12 cellular contexts compared by ENCODE assay signal in the genomic region with DNA sequence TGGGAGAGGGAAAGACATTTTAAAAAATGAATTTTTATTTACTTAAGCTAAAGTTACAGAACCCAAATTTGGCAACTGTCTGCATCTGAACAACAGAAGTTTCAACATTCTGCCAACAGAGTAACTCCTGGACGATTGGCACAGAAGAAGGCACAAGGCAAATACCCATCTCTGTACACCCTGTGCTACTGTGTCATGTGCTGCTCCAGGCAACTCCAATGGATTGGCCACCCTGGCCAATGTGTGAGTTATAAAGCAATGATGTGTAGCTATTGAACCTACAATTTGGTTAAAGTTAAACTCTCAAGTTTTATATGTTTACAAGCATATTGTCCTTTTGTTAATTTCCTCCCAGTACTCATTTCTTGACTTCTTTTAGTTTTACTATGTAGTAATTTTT. TPM values are rescaled to one million over a fixed set of nuclear protein-coding genes. Genes with fewer than 3 reads are reported as not detected.
DNase-seq lines count a peak whose midpoint lies in the region; ATAC-seq, FAIRE-seq and TF ChIP-seq lines count a peak whose summit lies in the region.
"Had no signal": no experiment of that assay in that cellular context is flagged by ENCODE, and none has a peak within 500 bp of the region (broad histone marks: within the 10 kb centered on the region; RNA-seq: fewer than 3 reads in every experiment).

No MANE protein-coding gene starts in this region.

- no peak overlapping the region for H2BK120ac ChIP-seq in mesenchymal stem cell (ENCODE audit: low read depth, low read length)

- no peak overlapping the region for H3K27ac Mint-ChIP-seq in natural killer cell treated with Interleukin-12 subunit alpha and Interleukin-12 subunit beta and Interleukin-15 and Interleukin-18, amount 100 ng/mL, for 72 hours
- H3K27ac Mint-ChIP-seq in T-cell: no peak overlapping the region
- H3K27ac Mint-ChIP-seq: activated CD4-positive, alpha-beta T cell treated with anti-CD3 and anti-CD28 coated beads for 36 hours; activated T-helper 2 cell treated with anti-CD3 and anti-CD28 coated beads, Interferon-gamma antibody, Interleukin-2, Interleukin-4, amounts not matched to agents 10 μg/mL and 5 μg/mL and 100 μg/mL, durations not matched to agents 14 hours and 24 hours and 36 hours had no signal

- H4K8ac ChIP-seq in mesenchymal stem cell (ENCODE audit: low read length): peak overlapping the region; percentile 90

- peak overlapping the region in 1 of 2 experiments; percentile 60 for H3K4ac ChIP-seq in mesenchymal stem cell (ENCODE audit: low read depth in 1 of 2, low read length in 2 of 2)

- H3K27me3 Mint-ChIP-seq in natural killer cell treated with Interleukin-12 subunit alpha and Interleukin-12 subunit beta and Interleukin-15 and Interleukin-18, amount 100 ng/mL, for 72 hours: peaks cover 4 to 23% of the 10 kb centered on the region in 2 donors
- H3K27me3 Mint-ChIP-seq in T-cell: peaks cover 14 to 27% of the 10 kb centered on the region in 2 donors

- peaks cover 3% of the 10 kb centered on the region for H3K79me1 ChIP-seq in mesenchymal stem cell (replicated peaks; ENCODE audit: low read length, poor library complexity, severe bottlenecking)

- H3K79me2 ChIP-seq in endothelial cell of umbilical vein (ENCODE audit: control insufficient read depth, insufficient read depth, low read length): peaks cover 93% of the 10 kb centered on the region

- H3K36me3 Mint-ChIP-seq in natural killer cell treated with Interleukin-12 subunit alpha and Interleukin-12 subunit beta and Interleukin-15 and Interleukin-18, amount 100 ng/mL, for 72 hours: no peaks in the 10 kb centered on the region
- H3K36me3 Mint-ChIP-seq in T-cell: no peaks in the 10 kb centered on the region

- 56% methylated on average over 1 of the region's 1 CpG for WGBS in mesenchymal stem cell

- H2AK5ac ChIP-seq in mesenchymal stem cell (ENCODE audit: low read length, severe bottlenecking): no peak overlapping the region

- H3K4me1 ChIP-seq in endothelial cell of umbilical vein (ENCODE audit: control insufficient read depth, extremely low read depth, insufficient read depth, low read length) (peaks cover 57% of the 10 kb centered on the region), mesenchymal stem cell (ENCODE audit: control insufficient read depth, insufficient read depth, low read depth, low read length) (peaks cover 5% of the 10 kb centered on the region), tibial artery (peaks cover 5 to 90% (median 45%) of the 10 kb centered on the region in 4 donors)

- H3K36me3 ChIP-seq in MG63 (peaks cover 72% of the 10 kb centered on the region), endothelial cell of umbilical vein (ENCODE audit: control insufficient read depth in 2 of 2, extremely low read depth in 1 of 2, insufficient read depth in 2 of 2, low read length in 2 of 2) (peaks cover 0 to 17% of the 10 kb centered on the region in 2 experiments), mesenchymal stem cell (ENCODE audit: control insufficient read depth in 1 of 2, insufficient read depth in 2 of 2, low read depth in 1 of 2, low read length in 2 of 2) (peaks cover 0 to 3% of the 10 kb centered on the region in 2 experiments), tibial artery (no peaks in the 10 kb centered on the region)

- no peak for TF ChIP-seq POLR2A in endothelial cell of umbilical vein (IDR thresholded peaks at IDR 0.05; ENCODE audit: low read depth, low read length)

- H3K4me3 Mint-ChIP-seq in natural killer cell treated with Interleukin-12 subunit alpha and Interleukin-12 subunit beta and Interleukin-15 and Interleukin-18, amount 100 ng/mL, for 72 hours: no peak overlapping the region
- no peak overlapping the region for H3K4me3 Mint-ChIP-seq in T-cell
- H3K4me3 Mint-ChIP-seq: activated CD4-positive, alpha-beta T cell treated with anti-CD3 and anti-CD28 coated beads for 36 hours had no signal

- H4K91ac ChIP-seq in mesenchymal stem cell (ENCODE audit: low read length): peak overlapping the region; percentile 91

- FAIRE-seq in endothelial cell of umbilical vein (lab: Jason Lieb, UNC): no peak

- dilution Hi-C loops in endothelial cell of umbilical vein (cut with MboI; ENCODE audit: extremely low pct_ligation_motif_present, low sequenced_read_pairs): no loop called here

- POLR2A ChIA-PET in endothelial cell of umbilical vein (lab: Charles Lee) (no interaction called here), T-cell (lab: Charles Lee) (no interaction called here)

- no peaks in the 10 kb centered on the region for H3K4me1 Mint-ChIP-seq in natural killer cell treated with Interleukin-12 subunit alpha and Interleukin-12 subunit beta and Interleukin-15 and Interleukin-18, amount 100 ng/mL, for 72 hours (ENCODE audit: low read depth in 2 of 2)
- no peaks in the 10 kb centered on the region for H3K4me1 Mint-ChIP-seq in T-cell
- H3K4me1 Mint-ChIP-seq: activated CD4-positive, alpha-beta T cell treated with anti-CD3 and anti-CD28 coated beads for 36 hours had no signal

- ATAC-seq in natural killer cell treated with Interleukin-12 subunit alpha and Interleukin-12 subunit beta and Interleukin-15 and Interleukin-18, amount 100 ng/mL, for 72 hours: no peak
- no peak for ATAC-seq in T-cell (replicated peaks in 1 of 4)
- ATAC-seq: activated CD4-positive, alpha-beta T cell treated with anti-CD3 and anti-CD28 coated beads for 36 hours had no signal

- CTCF ChIA-PET in endothelial cell of umbilical vein (lab: Charles Lee) (interaction anchor here (1.3 kb wide), 1 partner anchor 51 kb away, joined by 4 read pairs; no protein-coding TSS in a partner anchor), T-cell (lab: Charles Lee) (no interaction called here)

- H3K27me3 ChIP-seq in MG63 (no peaks in the 10 kb centered on the region), endothelial cell of umbilical vein (ENCODE audit: control insufficient read depth in 2 of 2, insufficient read depth in 2 of 2, low read length in 2 of 2) (no peaks in the 10 kb centered on the region), mesenchymal stem cell (ENCODE audit: control insufficient read depth in 1 of 2, insufficient read depth in 1 of 2, low read length in 2 of 2) (no peaks in the 10 kb centered on the region), tibial artery (no peaks in the 10 kb centered on the region)

- peak overlapping the region in 1 of 2 experiments; percentile 99 for H2BK12ac ChIP-seq in mesenchymal stem cell (ENCODE audit: low read length in 2 of 2)

- peak overlapping the region; percentile 99 for H3K27ac ChIP-seq in endothelial cell of umbilical vein (ENCODE audit: insufficient read depth, low read depth, low read length)
- H3K27ac ChIP-seq in mesenchymal stem cell (ENCODE audit: low read length, poor library complexity, severe bottlenecking): peak overlapping the region; percentile 70
- peak overlapping the region; percentile 75 to 77 for H3K27ac ChIP-seq in tibial artery

- TF ChIP-seq CTCF in endothelial cell of umbilical vein (IDR thresholded peaks at IDR 0.05; ENCODE audit: extremely low read depth in 1 of 2, insufficient read depth in 1 of 2, low read depth in 1 of 2, low read length in 2 of 2) (no peak), tibial artery (IDR thresholded peaks at IDR 0.05) (no peak)

- no peak overlapping the region for H3K14ac ChIP-seq in mesenchymal stem cell (ENCODE audit: low read length in 2 of 2)

- H3K9ac ChIP-seq in endothelial cell of umbilical vein (replicated peaks; ENCODE audit: extremely low read depth, insufficient read depth, low read length) (peak overlapping the region; percentile 49), mesenchymal stem cell (ENCODE audit: low read length) (peak overlapping the region; percentile 67)

- no peak overlapping the region for H3K23ac ChIP-seq in mesenchymal stem cell (ENCODE audit: low read length in 2 of 2)

- no peaks in the 10 kb centered on the region for H4K20me1 ChIP-seq in endothelial cell of umbilical vein (replicated peaks; ENCODE audit: control insufficient read depth, extremely low read depth, insufficient read depth, low read length)

- H2AFZ ChIP-seq in endothelial cell of umbilical vein (ENCODE audit: low read depth, low read length): no peak overlapping the region
- no peak overlapping the region for H2AFZ ChIP-seq in mesenchymal stem cell (ENCODE audit: low read depth, low read length)

- no TSS peak for BruUV-seq in endothelial cell of umbilical vein (replicated peaks; lab: Mats Ljungman, UMichigan)

- H3K9me3 Mint-ChIP-seq in natural killer cell treated with Interleukin-12 subunit alpha and Interleukin-12 subunit beta and Interleukin-15 and Interleukin-18, amount 100 ng/mL, for 72 hours: no peaks in the 10 kb centered on the region
- H3K9me3 Mint-ChIP-seq in T-cell: no peaks in the 10 kb centered on the region
- H3K9me3 Mint-ChIP-seq: activated T-helper 2 cell treated with anti-CD3 and anti-CD28 coated beads, Interferon-gamma antibody, Interleukin-2, Interleukin-4, amounts not matched to agents 10 μg/mL and 5 μg/mL and 100 μg/mL, durations not matched to agents 14 hours and 24 hours and 36 hours had no signal

- H2BK5ac ChIP-seq in mesenchymal stem cell (ENCODE audit: low read depth, low read length, poor library complexity, severe bottlenecking): no peak overlapping the region

- no peaks in the 10 kb centered on the region for H3K9me1 ChIP-seq in endothelial cell of umbilical vein (replicated peaks; ENCODE audit: control insufficient read depth, extremely low read depth, insufficient read depth, low read length)

- H3K4me3 ChIP-seq in MG63 (no peak overlapping the region), endothelial cell of umbilical vein (replicated peaks in 1 of 3; ENCODE audit: insufficient read depth in 1 of 3, low read depth in 1 of 3, low read length in 3 of 3) (no peak overlapping the region), mesenchymal stem cell (ENCODE audit: insufficient read depth in 1 of 2, low read depth in 1 of 2, low read length in 2 of 2) (peak overlapping the region in 1 of 2 experiments; percentile 22), tibial artery (no peak overlapping the region)

- H3K9me3 ChIP-seq in MG63 (peaks cover 6% of the 10 kb centered on the region), endothelial cell of umbilical vein (replicated peaks; ENCODE audit: control insufficient read depth, insufficient read depth, low read length) (no peaks in the 10 kb centered on the region), mesenchymal stem cell (ENCODE audit: control insufficient read depth, low read length) (no peaks in the 10 kb centered on the region), tibial artery (no peaks in the 10 kb centered on the region)

- peak overlapping the region in 1 of 2 experiments; percentile 49 for H3K18ac ChIP-seq in mesenchymal stem cell (ENCODE audit: low read depth in 1 of 2, low read length in 2 of 2)

- peak overlapping the region; percentile 63 for H3K4me2 ChIP-seq in endothelial cell of umbilical vein (ENCODE audit: insufficient read depth, low read length)
- H3K4me2 ChIP-seq in mesenchymal stem cell (ENCODE audit: low read length, poor library complexity, severe bottlenecking): no peak overlapping the region

- DNase-seq in MG63 (peak; percentile 63), endothelial cell of umbilical vein (ENCODE audit: low read depth, low spot score) (no peak), mesenchymal stem cell (no peak), tibial artery (no peak), T-cell (no peak), DMS 273 treated with DMSO at 0.1 percent for 48 hours (lab: John Stamatoyannopoulos, UW) (no peak), MV-4-11 (lab: John Stamatoyannopoulos, UW) (no peak)
- DNase-seq in natural killer cell treated with Interleukin-12 subunit alpha and Interleukin-12 subunit beta and Interleukin-15 and Interleukin-18, amount 100 ng/mL, for 72 hours (ENCODE audit: low spot score): no peak
- DNase-seq: activated CD4-positive, alpha-beta T cell treated with anti-CD3 and anti-CD28 coated beads for 36 hours; GOT3; NCI-H146 had no signal

- no peak overlapping the region for H2BK15ac ChIP-seq in mesenchymal stem cell (ENCODE audit: low read depth, poor library complexity, severe bottlenecking)

- intact Hi-C loops in endothelial cell of umbilical vein (cut with micrococcal nuclease): no loop called here
- intact Hi-C loops in tibial artery (cut with DNase I; ENCODE audit: low total_unique reads): no loop called here

RNA-seq across cellular contexts. Expression of gene STARD13, which starts 6.1 kb away (rescaled TPM):
- total RNA-seq in MG63 (2014; rRNA removed; shearing (Covaris generic); ENCODE audit: low replicate concordance): 16.4 and 19.2 TPM in 2 replicates
- total RNA-seq in endothelial cell of umbilical vein (41.1 and 47.7 TPM in 2 replicates), T-cell (under 1 TPM in 3 of 5 donors, not detected in 2; 0.39 to 0.53 (median 0.44) TPM)
- polyA plus RNA-seq in endothelial cell of umbilical vein: 8.0 and 11.0 TPM in 2 replicates
- polyA plus RNA-seq in endothelial cell of umbilical vein (2011; cell fraction: cytosol; rRNA removed): 13.2 and 15.3 TPM in 2 replicates
- polyA plus RNA-seq in endothelial cell of umbilical vein (2011; cell fraction: nucleus; rRNA removed): 59.5 and 61.4 TPM in 2 replicates
- 22.6 and 22.8 TPM in 2 replicates for polyA plus RNA-seq in endothelial cell of umbilical vein (2012)
- 107 and 123 TPM in 2 replicates for polyA minus RNA-seq in endothelial cell of umbilical vein
- 2.3 TPM for polyA minus RNA-seq in endothelial cell of umbilical vein (2011; cell fraction: cytosol; rRNA and poly(A)+ RNA removed)
- 324 and 411 TPM in 2 replicates for polyA minus RNA-seq in endothelial cell of umbilical vein (2011; cell fraction: nucleus; rRNA and poly(A)+ RNA removed)
- polyA plus RNA-seq in mesenchymal stem cell (2013, experiment 1 of 2): 16.1 TPM
- polyA plus RNA-seq in mesenchymal stem cell (2013, experiment 2 of 2): 14.5 TPM
- total RNA-seq in natural killer cell treated with Interleukin-12 subunit alpha and Interleukin-12 subunit beta and Interleukin-15 and Interleukin-18, amount 100 ng/mL, for 72 hours: under 1 TPM in 1 of 2 donors, not detected in 1; 0.50 TPM

Comparison
In these comparisons a context has a peak if more than half of its experiments do, and no peak if none do; other contexts are left out.
1. RNA of gene STARD13, which starts 6.1 kb away (total RNA-seq): 41.1 to 47.7 TPM in endothelial cell of umbilical vein and 16.4 to 19.2 TPM in MG63; 0.50 TPM in natural killer cell treated with Interleukin-12 subunit alpha and Interleukin-12 subunit beta and Interleukin-15 and Interleukin-18, amount 100 ng/mL, for 72 hours and 0.39 to 0.53 TPM in T-cell; every median in the first group is over 10 times any median in the second.
2. Peak in every context shown above with its lines, with median percentiles within 50 percentile points of each other: H3K27ac ChIP-seq.